ENCODE assay signal across 8 cellular contexts in genomic region chr11:60951909-60952741, GRCh38. TPM values are rescaled to one million over a fixed set of nuclear protein-coding genes. Genes with fewer than 3 reads are reported as not detected.
DNase-seq lines count a peak whose midpoint lies in the region; ATAC-seq and TF ChIP-seq lines count a peak whose summit lies in the region.

Gene SLC15A3, minus strand, starts transcription at chr11:60952176. Its CDS starts 625 bp downstream, at chr11:60951551.

- intact Hi-C loops in gastrocnemius medialis (cut with DNase I; ENCODE audit: low total_unique reads): no loop called here

- peaks cover 52% of the 10 kb centered on the region for H3K27me3 Mint-ChIP-seq in H9 (ENCODE audit: low read depth)

- peak; percentile 63 to 73 for ATAC-seq in gastrocnemius medialis

- H3T11ph ChIP-seq in H9 (ENCODE audit: low read length): no peak within 1 kb of the TSS

- WGBS in H9 (ENCODE audit: extremely low coverage, insufficient read length, low lambda C conversion rate): no CpG with 5 or more reads among the region's 22 CpGs
- no CpG with 5 or more reads among the region's 22 CpGs for WGBS in iPS DF 6.9 (ENCODE audit: insufficient coverage, insufficient read length)

- H3K27ac ChIP-seq in H9 (ENCODE audit: insufficient read length, low read depth, low read length) (no peak within 1 kb of the TSS), iPS DF 6.9 (ENCODE audit: low read length) (no peak within 1 kb of the TSS), gastrocnemius medialis (peak within 1 kb of the TSS; percentile 71 to 84 (median 80))

- H2AK5ac ChIP-seq in H9 (ENCODE audit: insufficient read length, low read length): no peak within 1 kb of the TSS

- peak within 1 kb of the TSS; percentile 51 to 81 for H3K4me3 Mint-ChIP-seq in H9

- no peaks in the 10 kb centered on the region for H3K9me3 ChIP-seq in H9 (ENCODE audit: control insufficient read depth, low read depth, low read length)
- no peaks in the 10 kb centered on the region for H3K9me3 ChIP-seq in iPS DF 6.9 (ENCODE audit: control insufficient read depth, insufficient read depth, low read length)
- H3K9me3 ChIP-seq in gastrocnemius medialis: no peaks in the 10 kb centered on the region
- no peaks in the 10 kb centered on the region for H3K9me3 ChIP-seq in HAP-1

- peak within 1 kb of the TSS; percentile 61 for H3K4me2 ChIP-seq in H9 (ENCODE audit: insufficient read depth, insufficient read length, low read length)

- TF ChIP-seq POLR2A in GM15510 (IDR thresholded peaks at IDR 0.05; ENCODE audit: borderline replicate concordance, extremely low read depth, insufficient read length) (peak; percentile 48), NB4 (IDR thresholded peaks at IDR 0.05; ENCODE audit: extremely low read depth, insufficient read length) (peak; percentile 12), gastrocnemius medialis (IDR thresholded peaks at IDR 0.05) (peak in 1 of 2 donors; percentile 24)

- H3K4me1 ChIP-seq in H9 (ENCODE audit: insufficient read depth, low read length): no peaks in the 10 kb centered on the region
- no peaks in the 10 kb centered on the region; the same call in 1 of the 2 replicates for H3K4me1 ChIP-seq in iPS DF 6.9 (ENCODE audit: control insufficient read depth, insufficient read depth, low read length)
- no peaks in the 10 kb centered on the region for H3K4me1 ChIP-seq in gastrocnemius medialis
- H3K4me1 ChIP-seq in HAP-1: peaks cover 6% of the 10 kb centered on the region

- H3K9ac ChIP-seq in H9 (ENCODE audit: extremely low read depth, insufficient read length, low read length): peak within 1 kb of the TSS; percentile 1

- peak within 1 kb of the TSS; percentile 66 for H3K4me3 ChIP-seq in NB4 (ENCODE audit: low read depth, low read length)
- H3K4me3 ChIP-seq in iPS DF 6.9 (ENCODE audit: low read length): peak within 1 kb of the TSS; percentile 59; the same call in 1 of the 2 replicates
- peak within 1 kb of the TSS; percentile 46 to 72 (median 59) for H3K4me3 ChIP-seq in gastrocnemius medialis
- H3K4me3 ChIP-seq in HAP-1: no peak within 1 kb of the TSS

- peaks cover 30 to 34% of the 10 kb centered on the region in 2 experiments for H3K4me1 Mint-ChIP-seq in H9

- in situ Hi-C loops in gastrocnemius medialis (cut with MboI; ENCODE audit: low sequenced_read_pairs in 4 of 4): no loop called here
- in situ Hi-C loops in HAP-1 (cut with MboI; ENCODE audit: low sequenced_read_pairs): no loop called here

- H2BK120ac ChIP-seq in H9 (ENCODE audit: low read depth, low read length, poor library complexity, severe bottlenecking): no peak within 1 kb of the TSS

- peaks cover 15% of the 10 kb centered on the region for H3K23me2 ChIP-seq in H9 (ENCODE audit: insufficient read length, low read depth, low read length, poor library complexity, severe bottlenecking)

- no peaks in the 10 kb centered on the region for H4K20me1 ChIP-seq in H9 (ENCODE audit: control insufficient read depth, insufficient read depth, insufficient read length)

- H3K23ac ChIP-seq in H9 (ENCODE audit: insufficient read length, low read depth, low read length): no peak within 1 kb of the TSS

- no peak within 1 kb of the TSS for H2BK15ac ChIP-seq in H9 (ENCODE audit: low read depth, low read length)

- H3K18ac ChIP-seq in H9 (ENCODE audit: insufficient read length, low read depth, low read length): peak within 1 kb of the TSS; percentile 77

- H3K79me2 ChIP-seq in H9 (ENCODE audit: insufficient read depth, low read length): no peaks in the 10 kb centered on the region

- H3K36me3 Mint-ChIP-seq in H9 (ENCODE audit: insufficient read depth in 1 of 3, low read depth in 3 of 3): no peaks in the 10 kb centered on the region; a peak in 1 of 7 replicates

- no peak within 1 kb of the TSS for H2BK5ac ChIP-seq in H9 (ENCODE audit: insufficient read length, low read length)

- H3K4ac ChIP-seq in H9 (ENCODE audit: low read depth, low read length): no peak within 1 kb of the TSS

- DNase-seq in H9: peak; percentile 65
- peak; percentile 89 for DNase-seq in NB4 (ENCODE audit: low read depth)
- peak; percentile 38 for DNase-seq in amniotic epithelial cell (ENCODE audit: low read depth)
- DNase-seq in iPS DF 6.9 (ENCODE audit: low read depth, low spot score): no peak
- peak; percentile 49 to 59 for DNase-seq in gastrocnemius medialis
- no peak for DNase-seq in NCI-H128 (lab: John Stamatoyannopoulos, UW; ENCODE audit: unreplicated experiment)
- no peak for DNase-seq in HAP-1 (ENCODE audit: low spot score in 2 of 2)

- H3K9me3 Mint-ChIP-seq in H9: no peaks in the 10 kb centered on the region

- H3K79me1 ChIP-seq in H9 (ENCODE audit: insufficient read depth, low read depth, low read length, poor library complexity, severe bottlenecking): no peaks in the 10 kb centered on the region

- no peak within 1 kb of the TSS for H4K8ac ChIP-seq in H9 (replicated peaks; ENCODE audit: insufficient read length, low read depth, low read length)

- no peak within 1 kb of the TSS for H2BK20ac ChIP-seq in H9 (ENCODE audit: low read depth, low read length, poor library complexity, severe bottlenecking)

- no peak within 1 kb of the TSS for H3K56ac ChIP-seq in H9 (ENCODE audit: insufficient read length, low read depth, low read length)

- H3K36me3 ChIP-seq in iPS DF 6.9 (ENCODE audit: control insufficient read depth, insufficient read depth, low read length) (no peaks in the 10 kb centered on the region), gastrocnemius medialis (no peaks in the 10 kb centered on the region), HAP-1 (replicated peaks) (no peaks in the 10 kb centered on the region)

- no peak within 1 kb of the TSS for H4K91ac ChIP-seq in H9 (ENCODE audit: insufficient read length, low read depth, low read length)

- no peak within 1 kb of the TSS for H4K5ac ChIP-seq in H9 (ENCODE audit: insufficient read length, low read depth, low read length)

- no peak for TF ChIP-seq CTCF in H9 (conservative IDR thresholded peaks at IDR 0.05)
- TF ChIP-seq CTCF in NB4 (IDR thresholded peaks at IDR 0.05; ENCODE audit: low read depth, low read length): no peak
- TF ChIP-seq CTCF in gastrocnemius medialis (IDR thresholded peaks at IDR 0.05 in 4 of 5, conservative IDR thresholded peaks at IDR 0.05 in 1 of 5): no peak

- peak within 1 kb of the TSS in 2 of 3 experiments; percentile 71 to 72; a peak in 2 of 7 replicates for H3K27ac Mint-ChIP-seq in H9

- no peak within 1 kb of the TSS for H2BK12ac ChIP-seq in H9 (ENCODE audit: insufficient read length, low read depth, low read length)

- H3K27me3 ChIP-seq in H9 (ENCODE audit: insufficient read depth, low read length): no peaks in the 10 kb centered on the region; the same call in 1 of the 2 replicates
- no peaks in the 10 kb centered on the region for H3K27me3 ChIP-seq in iPS DF 6.9 (ENCODE audit: control insufficient read depth, insufficient read depth, low read length)
- peaks cover 0 to 11% (median 0%) of the 10 kb centered on the region in 3 donors for H3K27me3 ChIP-seq in gastrocnemius medialis
- H3K27me3 ChIP-seq in HAP-1 (ENCODE audit: low read depth): no peaks in the 10 kb centered on the region

- H2AFZ ChIP-seq in H9 (ENCODE audit: low read length): peak within 1 kb of the TSS; percentile 18

- H3K14ac ChIP-seq in H9 (ENCODE audit: insufficient read depth, low read length): peak within 1 kb of the TSS; percentile 77

RNA-seq across cellular contexts. Expression of gene SLC15A3, which starts in this region (rescaled TPM):
- total RNA-seq in H9 (2021): 7.0 and 8.1 TPM in 2 replicates
- 1 to 10 TPM; 2.8 to 6.9 (median 6.0) TPM for total RNA-seq in gastrocnemius medialis

Comparison
In these comparisons a context has a peak if more than half of its experiments do, and no peak if none do; other contexts are left out.
1. DNase-seq: peak in H9 (single experiment), NB4 (single experiment), amniotic epithelial cell (single experiment) and gastrocnemius medialis (2 of 2); none in iPS DF 6.9 (single experiment), NCI-H128 (single experiment) and HAP-1 (0 of 2).
2. H3K27ac ChIP-seq: peak in gastrocnemius medialis (4 of 4); none in H9 (single experiment) and iPS DF 6.9 (single experiment).